In genomic region chr4:78776031-78776728, GRCh38 we compare ENCODE assay signal across 8 cellular contexts. TPM values are rescaled to one million over a fixed set of nuclear protein-coding genes. Genes with fewer than 3 reads are reported as not detected.
DNase-seq lines count a peak whose midpoint lies in the region; ATAC-seq and TF ChIP-seq lines count a peak whose summit lies in the region.

BMP2K (plus strand) TSS chr4:78776350; CDS start chr4:78776544, 194 bp downstream.

- DNase-seq in DMS153 treated with DMSO at 0.1 percent for 48 hours (lab: John Stamatoyannopoulos, UW; ENCODE audit: unreplicated experiment) = peak; percentile 86
- DNase-seq in HT-29 (ENCODE audit: low spot score) = peak; percentile 67
- DNase-seq in SJCRH30 = peak; percentile 88 to 91
- peak; percentile 73 to 86 (median 81) for DNase-seq in activated naive CD4-positive, alpha-beta T cell (lab: John Stamatoyannopoulos, UW)
- peak; percentile 50 for DNase-seq in foreskin melanocyte
- peak; percentile 48 to 97 (median 86) for DNase-seq in substantia nigra (lab: John Stamatoyannopoulos, UW)

- H3K9me3 ChIP-seq in SJCRH30 (replicated peaks) (no peaks in the 10 kb centered on the region), neutrophil (no peaks in the 10 kb centered on the region)

- H3K36me3 ChIP-seq in SJCRH30 = no peaks in the 10 kb centered on the region
- peaks cover 5% of the 10 kb centered on the region for H3K36me3 ChIP-seq in neutrophil

- H3K27me3 ChIP-seq in SJCRH30 (no peaks in the 10 kb centered on the region), neutrophil (no peaks in the 10 kb centered on the region)

- H3K4me3 ChIP-seq in SJCRH30 (peak within 1 kb of the TSS; percentile 96), neutrophil (ENCODE audit: low read depth in 1 of 2, low read length in 1 of 2) (peak within 1 kb of the TSS; percentile 74 to 82)

- peak within 1 kb of the TSS; percentile 98 for H3K27ac ChIP-seq in SJCRH30
- H3K27ac ChIP-seq in neutrophil = peak within 1 kb of the TSS; percentile 90
- peak within 1 kb of the TSS; percentile 96 for H3K27ac ChIP-seq in substantia nigra (ENCODE audit: low read depth, low read length, poor library complexity, severe bottlenecking)

- TF ChIP-seq CTCF in neutrophil (IDR thresholded peaks at IDR 0.05) = peak; percentile 48

- H3K4me1 ChIP-seq in SJCRH30 (peaks cover 25% of the 10 kb centered on the region), neutrophil (ENCODE audit: control insufficient read depth in 1 of 2, insufficient read depth in 1 of 2, low read depth in 1 of 2, low read length in 1 of 2) (peaks cover 39 to 40% of the 10 kb centered on the region in 2 experiments)

- peak; percentile 50 for ATAC-seq in GM19468 (IDR thresholded peaks at IDR 0.05; ENCODE audit: extremely low read depth, unreplicated experiment)

RNA-seq across cellular contexts. Expression of gene BMP2K, which starts in this region (rescaled TPM):
- total RNA-seq in HT-29 (2014; rRNA removed; shearing (Covaris generic)) = 11.3 and 12.3 TPM in 2 replicates
- total RNA-seq in SJCRH30 (2014; rRNA removed; shearing (Covaris generic)) = 42.6 and 56.1 TPM in 2 replicates

Comparison
In these comparisons a context has a peak if more than half of its experiments do, and no peak if none do; other contexts are left out.
1. Peak in every context shown above with its lines: DNase-seq, ATAC-seq, H3K4me3 ChIP-seq and H3K27ac ChIP-seq.